ENCODE assay signal across 8 cellular contexts in the genomic region with DNA sequence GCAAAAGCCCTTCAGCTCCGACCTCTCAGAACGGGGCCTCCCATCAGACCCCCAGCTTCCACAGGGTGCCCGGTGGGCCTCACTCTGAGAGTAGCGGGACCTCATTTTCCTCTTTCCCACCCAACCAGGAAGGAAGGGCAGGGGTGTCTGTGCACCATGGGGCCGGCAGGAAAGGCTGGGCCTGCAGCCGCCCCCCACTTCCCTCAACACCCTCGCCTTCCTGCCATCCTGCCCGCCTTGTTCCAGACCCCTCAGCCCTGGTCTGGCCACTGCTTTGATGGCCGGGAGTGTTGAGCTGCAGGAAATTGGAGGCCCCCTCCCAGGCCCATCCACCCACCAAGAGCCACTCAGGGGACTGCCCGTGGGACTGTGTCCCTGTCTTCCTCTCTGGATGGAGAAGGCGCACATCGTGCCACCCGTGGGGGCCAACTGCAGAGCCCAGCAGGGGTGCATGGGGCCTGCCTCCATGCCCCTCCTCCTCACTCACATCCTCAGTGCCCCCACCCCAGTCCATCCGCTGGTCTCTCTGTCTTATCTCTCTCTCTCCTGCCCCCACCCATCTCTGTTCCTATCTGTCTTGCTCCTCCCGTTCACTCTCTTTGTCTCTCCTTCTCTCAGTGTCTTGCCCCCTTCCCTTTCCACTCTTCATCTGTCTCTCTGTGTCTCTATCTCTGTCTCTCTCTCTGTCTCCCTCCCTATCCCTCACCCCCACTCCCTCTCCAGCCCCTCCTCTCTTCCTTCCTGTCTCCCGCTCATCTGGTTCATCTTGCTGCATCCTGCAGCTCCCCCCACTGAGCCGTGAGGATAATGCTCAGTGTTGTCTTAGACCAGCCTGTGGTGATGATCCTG. TPM values are rescaled to one million over a fixed set of nuclear protein-coding genes. Genes with fewer than 3 reads are reported as not detected.
DNase-seq lines count a peak whose midpoint lies in the region; ATAC-seq and TF ChIP-seq lines count a peak whose summit lies in the region.

No MANE protein-coding gene starts in this region.

- BruUV-seq in MCF 10A (replicated peaks; lab: Mats Ljungman, UMichigan): no TSS peak
- BruUV-seq in mammary epithelial cell (replicated peaks; lab: Mats Ljungman, UMichigan): no TSS peak

- H3K27me3 ChIP-seq in mammary epithelial cell (ENCODE audit: insufficient read depth, low read length): peaks cover 14% of the 10 kb centered on the region
- H3K27me3 ChIP-seq in sigmoid colon: peaks cover 0 to 18% (median 0%) of the 10 kb centered on the region in 3 donors

- H2AFZ ChIP-seq in mammary epithelial cell (ENCODE audit: low read depth, low read length): no peak overlapping the region

- H3K4me1 ChIP-seq in mammary epithelial cell (ENCODE audit: insufficient read depth, low read length) (peaks cover 12% of the 10 kb centered on the region), sigmoid colon (peaks cover 0 to 52% (median 40%) of the 10 kb centered on the region in 4 donors)

- 90% methylated on average over 10 of the region's 17 CpGs for WGBS in mammary epithelial cell (ENCODE audit: low coverage, missing lambda C conversion rate)
- WGBS in sigmoid colon, 2 donors: 47 to 62% methylated on average over 17 of the region's 17 CpGs

- H3K36me3 Mint-ChIP-seq in MCF 10A (ENCODE audit: insufficient read depth, unreplicated experiment): no peaks in the 10 kb centered on the region

- TF ChIP-seq POLR2A in sigmoid colon (IDR thresholded peaks at IDR 0.05): no peak

- no peaks in the 10 kb centered on the region for H4K20me1 ChIP-seq in mammary epithelial cell (ENCODE audit: insufficient read depth, low read length)

- H3K79me2 ChIP-seq in mammary epithelial cell (ENCODE audit: insufficient read depth, low read length): no peaks in the 10 kb centered on the region

- no peaks in the 10 kb centered on the region for H3K36me3 ChIP-seq in mammary epithelial cell (ENCODE audit: insufficient read depth, low read length)
- H3K36me3 ChIP-seq in sigmoid colon: no peaks in the 10 kb centered on the region

- DNase-seq in MCF 10A (ENCODE audit: unreplicated experiment) (peak; percentile 45), mammary epithelial cell (no peak), SHP77 (lab: John Stamatoyannopoulos, UW) (peak; percentile 60 to 67), fibroblast of mammary gland (ENCODE audit: low read depth) (peak; percentile 76), sigmoid colon (no peak), activated T-cell treated with anti-CD3 and anti-CD28 coated beads for 4 hours (no peak)

- H3K27me3 Mint-ChIP-seq in MCF 10A (ENCODE audit: insufficient read depth, unreplicated experiment): no peaks in the 10 kb centered on the region

- H3K9ac ChIP-seq in mammary epithelial cell (ENCODE audit: insufficient read depth, low read length): no peak overlapping the region

- TF ChIP-seq CTCF in MCF 10A (IDR thresholded peaks at IDR 0.05; ENCODE audit: unreplicated experiment) (no peak), mammary epithelial cell (conservative IDR thresholded peaks at IDR 0.05 in 1 of 2, IDR thresholded peaks at IDR 0.05 in 1 of 2; ENCODE audit: extremely low read depth in 1 of 2, insufficient read depth in 1 of 2, low read depth in 1 of 2, low read length in 2 of 2) (no peak), fibroblast of mammary gland (conservative IDR thresholded peaks at IDR 0.05; ENCODE audit: control insufficient read depth, insufficient read depth, low read depth, low read length) (peak; percentile 42), sigmoid colon (IDR thresholded peaks at IDR 0.05) (no peak)

- in situ Hi-C loops in mammary epithelial cell (cut with MboI; ENCODE audit: low sequenced_read_pairs in 2 of 2): no loop called here

- CTCF ChIA-PET in MCF 10A (lab: Yijun Ruan, JAX) (interaction anchor here (0.6 kb wide), 1 partner anchor 10 kb away, joined by 3 read pairs; no protein-coding TSS in a partner anchor), mammary epithelial cell (lab: Charles Lee; ENCODE audit: low non-redundant PET) (no interaction called here)

- peak overlapping the region; percentile 5 for H3K4me3 Mint-ChIP-seq in MCF 10A (ENCODE audit: unreplicated experiment)

- no peak overlapping the region for H3K4me2 ChIP-seq in mammary epithelial cell (ENCODE audit: insufficient read depth, low read depth, low read length)

- POLR2A ChIA-PET in MCF 10A (lab: Yijun Ruan, JAX): interaction anchor here (1.0 kb wide), 2 partner anchors 18 to 122 kb away, joined by 3 to 4 read pairs; no protein-coding TSS in a partner anchor

- H3K4me1 Mint-ChIP-seq in MCF 10A (ENCODE audit: insufficient read depth, unreplicated experiment): peaks cover 6% of the 10 kb centered on the region

- H3K27ac Mint-ChIP-seq in MCF 10A (ENCODE audit: low read depth, unreplicated experiment): no peak overlapping the region

- no peak for ATAC-seq in GM18909 (IDR thresholded peaks at IDR 0.05; ENCODE audit: poor library complexity, unreplicated experiment)
- no peak for ATAC-seq in HG03095 (IDR thresholded peaks at IDR 0.05; ENCODE audit: unreplicated experiment)

- intact Hi-C loops in MCF 10A (cut with micrococcal nuclease): loop anchor here (2.0 kb wide), 1 partner anchor 118 kb away; no protein-coding TSS in a partner anchor
- intact Hi-C loops in mammary epithelial cell (cut with micrococcal nuclease): no loop called here
- intact Hi-C loops in sigmoid colon (cut with DNase I): loop anchor here (5.0 kb wide), 1 partner anchor 116 kb away; no protein-coding TSS in a partner anchor

- H3K9me3 ChIP-seq in mammary epithelial cell (replicated peaks; ENCODE audit: insufficient read depth, low read length): no peaks in the 10 kb centered on the region
- no peaks in the 10 kb centered on the region for H3K9me3 ChIP-seq in sigmoid colon

- H3K27ac ChIP-seq in mammary epithelial cell (ENCODE audit: insufficient read depth, low read depth, low read length) (no peak overlapping the region), sigmoid colon (peak overlapping the region; percentile 81 to 84 (median 82))

- no peak overlapping the region for H3K4me3 ChIP-seq in mammary epithelial cell (replicated peaks in 1 of 3; ENCODE audit: insufficient read depth in 1 of 3, low read depth in 2 of 3, low read length in 3 of 3)
- H3K4me3 ChIP-seq in fibroblast of mammary gland (ENCODE audit: control insufficient read depth, low read depth, low read length): no peak overlapping the region
- H3K4me3 ChIP-seq in sigmoid colon: no peak overlapping the region

- H3K9me3 Mint-ChIP-seq in MCF 10A (ENCODE audit: unreplicated experiment): no peaks in the 10 kb centered on the region

- no peak for TF ChIP-seq EP300 in sigmoid colon (IDR thresholded peaks at IDR 0.05)

- dilution Hi-C loops in mammary epithelial cell (cut with HindIII; ENCODE audit: low sequenced_read_pairs): no loop called here

RNA-seq across cellular contexts. Expression of a gene that starts 1.8 kb away (rescaled TPM):
- 5.6 and 6.2 TPM in 2 replicates for total RNA-seq in MCF 10A (2022)
- total RNA-seq in mammary epithelial cell: 1 to 10 TPM; 2.3 to 2.7 TPM
- 0.63 TPM for polyA plus RNA-seq in mammary epithelial cell
- 0.83 TPM for polyA minus RNA-seq in mammary epithelial cell
- total RNA-seq in sigmoid colon: 10 to 100 TPM; 36.9 to 77.0 (median 61.8) TPM
- 10 to 100 TPM in 2 of 3 donors, 1 to 10 TPM in 1; 9.6 to 42.0 (median 15.7) TPM for polyA plus RNA-seq in sigmoid colon

Comparison
In these comparisons a context has a peak if more than half of its experiments do, and no peak if none do; other contexts are left out.
1. DNase-seq: peak in MCF 10A (single experiment), SHP77 (2 of 2) and fibroblast of mammary gland (single experiment); none in mammary epithelial cell (single experiment), sigmoid colon (single experiment) and activated T-cell treated with anti-CD3 and anti-CD28 coated beads for 4 hours (single experiment).